Comparison of ENCODE assay signal across 1 cellular context in the genomic region with DNA sequence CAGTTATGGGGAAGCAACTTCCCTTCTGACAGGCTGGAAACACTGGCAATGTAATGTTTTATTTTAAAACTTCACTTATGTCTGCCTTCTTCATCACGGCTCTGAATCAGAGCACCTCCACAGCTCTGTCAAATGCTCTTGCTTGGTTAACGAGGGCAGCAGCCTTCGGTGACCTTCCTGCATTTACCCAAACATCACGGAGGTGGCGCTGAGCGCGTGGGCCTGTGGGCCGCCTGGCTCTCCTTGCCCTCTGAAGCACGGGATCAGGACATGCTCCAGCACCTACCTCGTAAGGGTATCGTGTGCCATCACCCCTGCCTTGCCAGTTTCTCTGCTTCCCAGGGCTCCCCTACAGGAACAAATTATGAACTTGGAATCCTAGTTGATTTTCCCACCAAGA.
TF ChIP-seq lines count a peak whose summit lies in the region.

No MANE protein-coding gene starts in this region.

TF ChIP-seq in H1, 55 proteins besides CTCF, POLR2A, EP300 and RAD21:
- TF ChIP-seq, protein P1, sequence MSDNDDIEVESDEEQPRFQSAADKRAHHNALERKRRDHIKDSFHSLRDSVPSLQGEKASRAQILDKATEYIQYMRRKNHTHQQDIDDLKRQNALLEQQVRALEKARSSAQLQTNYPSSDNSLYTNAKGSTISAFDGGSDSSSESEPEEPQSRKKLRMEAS (IDR thresholded peaks at IDR 0.05), result 0 out of 2 replicates have a peak, but pooled peaks have one; percentile 16
- no peak for TF ChIP-seq JUN (IDR thresholded peaks at IDR 0.05; ENCODE audit: low read depth, low read length)
TF ChIP-seq in H1: peak in this region for 1.
